In genomic region chr19:7596191-7596937, GRCh38 we compare ENCODE assay signal across 1 cellular context.
TF ChIP-seq lines count a peak whose summit lies in the region.

No MANE protein-coding gene starts in this region.

TF ChIP-seq in WTC11, 78 proteins besides CTCF, POLR2A, EP300 and RAD21 (continued from another document):
- TF ChIP-seq USF1 (CRISPR knock-in tag; IDR thresholded peaks at IDR 0.05) (no peak), ESRRA (CRISPR knock-in tag; IDR thresholded peaks at IDR 0.05; ENCODE audit: borderline replicate concordance) (no peak), CREM (CRISPR knock-in tag; IDR thresholded peaks at IDR 0.05) (no peak), SMAD4 (CRISPR knock-in tag; IDR thresholded peaks at IDR 0.05) (no peak), TEAD4 (CRISPR knock-in tag; IDR thresholded peaks at IDR 0.05) (no peak), CREB1 (CRISPR knock-in tag; IDR thresholded peaks at IDR 0.05) (no peak), FOXP1 (CRISPR knock-in tag; IDR thresholded peaks at IDR 0.05; ENCODE audit: borderline replicate concordance) (no peak), HMGXB4 (CRISPR knock-in tag; IDR thresholded peaks at IDR 0.05) (no peak), ZBTB21 (CRISPR knock-in tag; IDR thresholded peaks at IDR 0.05; ENCODE audit: borderline replicate concordance) (no peak), GTF2I (CRISPR knock-in tag; conservative IDR thresholded peaks at IDR 0.05) (no peak), ZNF317 (CRISPR knock-in tag; IDR thresholded peaks at IDR 0.05; ENCODE audit: borderline replicate concordance, low read depth) (no peak), ZBTB43 (CRISPR knock-in tag; IDR thresholded peaks at IDR 0.05) (no peak), FOXJ3 (CRISPR knock-in tag; IDR thresholded peaks at IDR 0.05; ENCODE audit: borderline replicate concordance) (no peak)
